ENCODE assay signal across 25 cellular contexts in genomic region chr15:71066983-71067382, GRCh38. TPM values are rescaled to one million over a fixed set of nuclear protein-coding genes. Genes with fewer than 3 reads are reported as not detected.
A peak's percentile ranks its signal among the peaks of the same experiment; 100 is the strongest.
DNase-seq lines count a peak whose midpoint lies in the region; ATAC-seq and TF ChIP-seq lines count a peak whose summit lies in the region.
"Had no signal": no experiment of that assay in that cellular context is flagged by ENCODE, and none has a peak within 500 bp of the region (broad histone marks: within the 10 kb centered on the region; RNA-seq: fewer than 3 reads in every experiment).

No MANE protein-coding gene starts in this region.

- no peak for TF ChIP-seq CTCF in lower lobe of right lung (IDR thresholded peaks at IDR 0.05)

- CTCF ChIA-PET in activated CD8-positive, alpha-beta T cell treated with anti-CD3 and anti-CD28 coated beads, Interleukin-2, amount 10 ng/mL, durations not matched to agents 7 days and 5 days (lab: Charles Lee) = no interaction called here

- no peaks in the 10 kb centered on the region for H3K4me1 ChIP-seq in lower lobe of right lung
- H3K4me1 ChIP-seq: gastrocnemius medialis, sigmoid colon had no signal

- H3K4me3 ChIP-seq in lower lobe of right lung = no peak overlapping the region
- H3K4me3 ChIP-seq: gastrocnemius medialis, PC-9, sigmoid colon had no signal

- no peaks in the 10 kb centered on the region for H3K27me3 ChIP-seq in lower lobe of right lung (ENCODE audit: low read depth)
- H3K27me3 ChIP-seq: gastrocnemius medialis, neutrophil, sigmoid colon had no signal

- no peaks in the 10 kb centered on the region for H3K36me3 Mint-ChIP-seq in activated CD8-positive, alpha-beta T cell treated with anti-CD3 and anti-CD28 coated beads, Interleukin-2, amount 10 ng/mL, durations not matched to agents 7 days and 5 days (ENCODE audit: low read depth)
- H3K36me3 Mint-ChIP-seq: activated CD8-positive, alpha-beta memory T cell treated with anti-CD3 and anti-CD28 coated beads, Interleukin-2, amount 10 ng/mL, durations not matched to agents 7 days and 5 days had no signal

- intact Hi-C loops in lower lobe of right lung (cut with DNase I) = no loop called here

- peak; percentile 83 for ATAC-seq in esophagus mucosa
- peak; percentile 23 to 46 for ATAC-seq in lower lobe of right lung
- ATAC-seq in HG03025 (IDR thresholded peaks at IDR 0.05; ENCODE audit: low FRiP score, unreplicated experiment) = no peak
- no peak for ATAC-seq in GM18867 (IDR thresholded peaks at IDR 0.05; ENCODE audit: unreplicated experiment)
- ATAC-seq in activated CD8-positive, alpha-beta T cell treated with anti-CD3 and anti-CD28 coated beads, Interleukin-2, amount 10 ng/mL, durations not matched to agents 7 days and 5 days = no peak
- ATAC-seq: activated CD8-positive, alpha-beta memory T cell treated with anti-CD3 and anti-CD28 coated beads, Interleukin-2, amount 10 ng/mL, durations not matched to agents 7 days and 5 days; gastrocnemius medialis had no signal

- no peak overlapping the region for H3K27ac Mint-ChIP-seq in activated CD8-positive, alpha-beta T cell treated with anti-CD3 and anti-CD28 coated beads, Interleukin-2, amount 10 ng/mL, durations not matched to agents 7 days and 5 days
- H3K27ac Mint-ChIP-seq: activated CD8-positive, alpha-beta memory T cell treated with anti-CD3 and anti-CD28 coated beads, Interleukin-2, amount 10 ng/mL, durations not matched to agents 7 days and 5 days; B cell had no signal

- POLR2A ChIA-PET in activated CD8-positive, alpha-beta T cell treated with anti-CD3 and anti-CD28 coated beads, Interleukin-2, amount 10 ng/mL, durations not matched to agents 7 days and 5 days (lab: Charles Lee) = no interaction called here

- H3K27ac ChIP-seq in lower lobe of right lung = no peak overlapping the region
- H3K27ac ChIP-seq: gastrocnemius medialis, neutrophil, PC-9, sigmoid colon had no signal

- no peaks in the 10 kb centered on the region for H3K4me1 Mint-ChIP-seq in activated CD8-positive, alpha-beta T cell treated with anti-CD3 and anti-CD28 coated beads, Interleukin-2, amount 10 ng/mL, durations not matched to agents 7 days and 5 days (ENCODE audit: low read depth)
- H3K4me1 Mint-ChIP-seq: activated CD8-positive, alpha-beta memory T cell treated with anti-CD3 and anti-CD28 coated beads, Interleukin-2, amount 10 ng/mL, durations not matched to agents 7 days and 5 days; B cell had no signal

- H3K4me3 Mint-ChIP-seq in activated CD8-positive, alpha-beta T cell treated with anti-CD3 and anti-CD28 coated beads, Interleukin-2, amount 10 ng/mL, durations not matched to agents 7 days and 5 days = no peak overlapping the region
- H3K4me3 Mint-ChIP-seq: activated CD8-positive, alpha-beta memory T cell treated with anti-CD3 and anti-CD28 coated beads, Interleukin-2, amount 10 ng/mL, durations not matched to agents 7 days and 5 days; B cell had no signal

- no peaks in the 10 kb centered on the region for H3K9me3 Mint-ChIP-seq in activated CD8-positive, alpha-beta T cell treated with anti-CD3 and anti-CD28 coated beads, Interleukin-2, amount 10 ng/mL, durations not matched to agents 7 days and 5 days (ENCODE audit: insufficient read depth)

- DNase-seq in AG08396 (ENCODE audit: low spot score) = peak; percentile 40
- peak; percentile 90 for DNase-seq in HS-5 (ENCODE audit: low read depth)
- DNase-seq in lower lobe of right lung = no peak
- DNase-seq in activated CD8-positive, alpha-beta T cell treated with anti-CD3 and anti-CD28 coated beads, Interleukin-2, amount 10 ng/mL, durations not matched to agents 7 days and 5 days = no peak
- no peak for DNase-seq in activated CD4-positive, CD25-positive, alpha-beta regulatory T cell treated with anti-CD3 and anti-CD28 coated beads, Interleukin-2, amount 50 U/mL, for 72 hours
- DNase-seq: activated CD4-positive, alpha-beta T cell treated with anti-CD3 and anti-CD28 coated beads for 1 hour; activated CD8-positive, alpha-beta memory T cell treated with anti-CD3 and anti-CD28 coated beads, Interleukin-2, amount 10 ng/mL, durations not matched to agents 7 days and 5 days; activated gamma-delta T cell; amniotic stem cell; cerebellar nuclear complex; effector memory CD4-positive, alpha-beta T cell; gastrocnemius medialis; H7; NCI-H2171; NCI-H748 treated with DMSO at 0.1 percent for 48 hours; PC-9; sigmoid colon; SK-N-SH; stimulated activated CD4-positive, alpha-beta T cell treated with anti-CD3 and anti-CD28 coated beads, Interleukin-4, amount 100 ng/mL, for 1 hour; T1000 had no signal

- no peaks in the 10 kb centered on the region for H3K36me3 ChIP-seq in lower lobe of right lung
- H3K36me3 ChIP-seq: gastrocnemius medialis, neutrophil, sigmoid colon had no signal

- peaks cover 9% of the 10 kb centered on the region for H3K27me3 Mint-ChIP-seq in activated CD8-positive, alpha-beta T cell treated with anti-CD3 and anti-CD28 coated beads, Interleukin-2, amount 10 ng/mL, durations not matched to agents 7 days and 5 days (ENCODE audit: low read depth)
- H3K27me3 Mint-ChIP-seq: activated CD8-positive, alpha-beta memory T cell treated with anti-CD3 and anti-CD28 coated beads, Interleukin-2, amount 10 ng/mL, durations not matched to agents 7 days and 5 days had no signal

- no peaks in the 10 kb centered on the region for H3K9me3 ChIP-seq in lower lobe of right lung
- H3K9me3 ChIP-seq: gastrocnemius medialis, neutrophil, SK-N-SH had no signal

RNA-seq across cellular contexts. Expression of gene THSD4, which starts 48.3 kb away (rescaled TPM):
- 121 TPM for total RNA-seq in esophagus mucosa
- 18.2 TPM for total RNA-seq in lower lobe of right lung
- not detected for total RNA-seq in activated CD8-positive, alpha-beta T cell treated with anti-CD3 and anti-CD28 coated beads, Interleukin-2, amount 10 ng/mL, durations not matched to agents 7 days and 5 days
- total RNA-seq: activated CD8-positive, alpha-beta memory T cell treated with anti-CD3 and anti-CD28 coated beads, Interleukin-2, amount 10 ng/mL, durations not matched to agents 7 days and 5 days; B cell had no signal

Comparison
In these comparisons a context has a peak if more than half of its experiments do, and no peak if none do; other contexts are left out.
1. DNase-seq: peak in AG08396 (single experiment) and HS-5 (single experiment); none in lower lobe of right lung (single experiment), activated CD8-positive, alpha-beta T cell treated with anti-CD3 and anti-CD28 coated beads, Interleukin-2, amount 10 ng/mL, durations not matched to agents 7 days and 5 days (single experiment) and activated CD4-positive, CD25-positive, alpha-beta regulatory T cell treated with anti-CD3 and anti-CD28 coated beads, Interleukin-2, amount 50 U/mL, for 72 hours (single experiment).
2. ATAC-seq: peak in esophagus mucosa (single experiment) and lower lobe of right lung (2 of 2); none in HG03025 (single experiment), GM18867 (single experiment) and activated CD8-positive, alpha-beta T cell treated with anti-CD3 and anti-CD28 coated beads, Interleukin-2, amount 10 ng/mL, durations not matched to agents 7 days and 5 days (single experiment).
3. RNA of gene THSD4, which starts 48.3 kb away (total RNA-seq): 121 TPM in esophagus mucosa (single experiment) and 18.2 TPM in lower lobe of right lung (single experiment); not detected in activated CD8-positive, alpha-beta T cell treated with anti-CD3 and anti-CD28 coated beads, Interleukin-2, amount 10 ng/mL, durations not matched to agents 7 days and 5 days; every median in the first group is over 10 times any median in the second.